Comparison of ENCODE assay signal across 9 cellular contexts in genomic region chr14:74425525-74426201, GRCh38. TPM values are rescaled to one million over a fixed set of nuclear protein-coding genes. Genes with fewer than 3 reads are reported as not detected.
DNase-seq lines count a peak whose midpoint lies in the region; ATAC-seq and TF ChIP-seq lines count a peak whose summit lies in the region.
"Had no signal": no experiment of that assay in that cellular context is flagged by ENCODE, and none has a peak within 500 bp of the region (broad histone marks: within the 10 kb centered on the region; RNA-seq: fewer than 3 reads in every experiment).

No MANE protein-coding gene starts in this region.

- no peak overlapping the region for H3K27ac Mint-ChIP-seq in neural crest cell (ENCODE audit: unreplicated experiment)

- no peaks in the 10 kb centered on the region for H3K9me3 Mint-ChIP-seq in neural crest cell

- TF ChIP-seq CTCF in neural crest cell (conservative IDR thresholded peaks at IDR 0.05) (no peak), vagina (IDR thresholded peaks at IDR 0.05) (no peak)

- H3K27me3 ChIP-seq in endocrine pancreas (ENCODE audit: control insufficient read depth, insufficient read depth, low read length), result no peaks in the 10 kb centered on the region
- no peaks in the 10 kb centered on the region for H3K27me3 ChIP-seq in vagina

- peaks cover 4% of the 10 kb centered on the region for H3K4me1 ChIP-seq in endocrine pancreas (ENCODE audit: control insufficient read depth, insufficient read depth, low read length)
- H3K4me1 ChIP-seq in vagina, result peaks cover 6% of the 10 kb centered on the region

- ATAC-seq in HG02588 (IDR thresholded peaks at IDR 0.05; ENCODE audit: unreplicated experiment) (no peak), HG02852 (IDR thresholded peaks at IDR 0.05; ENCODE audit: unreplicated experiment) (no peak), GM21717 (IDR thresholded peaks at IDR 0.05; ENCODE audit: unreplicated experiment) (no peak)

- H3K9me3 ChIP-seq in endocrine pancreas (ENCODE audit: control insufficient read depth, low read length), result no peaks in the 10 kb centered on the region
- no peaks in the 10 kb centered on the region for H3K9me3 ChIP-seq in vagina

- H3K9ac ChIP-seq in endocrine pancreas (ENCODE audit: control insufficient read depth, insufficient read depth, low read length), result peak overlapping the region; percentile 19
- H3K9ac ChIP-seq: KMS-11 had no signal

- no peak overlapping the region for H3K27ac ChIP-seq in vagina
- H3K27ac ChIP-seq: KMS-11 had no signal

- H3K4me3 Mint-ChIP-seq in neural crest cell, result no peak overlapping the region

- peaks cover 84% of the 10 kb centered on the region for H3K27me3 Mint-ChIP-seq in neural crest cell (ENCODE audit: low read depth)

- H3K4me3 ChIP-seq in endocrine pancreas (ENCODE audit: control insufficient read depth, insufficient read depth, low read length), result no peak overlapping the region
- H3K4me3 ChIP-seq in vagina, result no peak overlapping the region

- intact Hi-C loops in vagina (cut with DNase I), result no loop called here

- H3K36me3 ChIP-seq in endocrine pancreas (ENCODE audit: control insufficient read depth, insufficient read depth, low read length) (no peaks in the 10 kb centered on the region), vagina (no peaks in the 10 kb centered on the region)

- no peaks in the 10 kb centered on the region for H3K4me1 Mint-ChIP-seq in neural crest cell

- no peaks in the 10 kb centered on the region for H3K36me3 Mint-ChIP-seq in neural crest cell (ENCODE audit: low read depth)

- DNase-seq in HK-2 (ENCODE audit: unreplicated experiment) (peak; percentile 34), neural crest cell (ENCODE audit: low read depth, low spot score) (peak; percentile 69), vagina (ENCODE audit: extremely low spot score in 2 of 2) (no peak)
- DNase-seq in activated CD4-positive, alpha-beta T cell treated with anti-CD3 and anti-CD28 coated beads, Interleukin-2, amount 50 U/mL, for 24 hours (ENCODE audit: low read depth in 1 of 2, low spot score in 1 of 2), result peak; percentile 21 to 22

- no peak for TF ChIP-seq POLR2A in vagina (IDR thresholded peaks at IDR 0.05)

RNA-seq across cellular contexts. Expression of gene SYNDIG1L, which starts 0.3 kb away (rescaled TPM):
- total RNA-seq in neural crest cell, result not detected in 2 replicates
- not detected for total RNA-seq in vagina

Comparison
In these comparisons a context has a peak if more than half of its experiments do, and no peak if none do; other contexts are left out.
1. DNase-seq: peak in HK-2 (single experiment), activated CD4-positive, alpha-beta T cell treated with anti-CD3 and anti-CD28 coated beads, Interleukin-2, amount 50 U/mL, for 24 hours (2 of 2) and neural crest cell (single experiment); none in vagina (0 of 2).